ENCODE assay signal across 28 cellular contexts in genomic region chr2:114668415-114668814, GRCh38.
"Had no signal": no experiment of that assay in that cellular context is flagged by ENCODE, and none has a peak within 500 bp of the region (broad histone marks: within the 10 kb centered on the region; RNA-seq: fewer than 3 reads in every experiment).

No MANE protein-coding gene starts in this region.

- H3K9me3 ChIP-seq: ovary, psoas muscle, stomach, tibial artery, transverse colon, upper lobe of right lung, uterus had no signal

- H2AFZ ChIP-seq: neural progenitor cell, parathyroid adenoma had no signal

- H3K4me1 Mint-ChIP-seq: naive thymus-derived CD4-positive, alpha-beta T cell; nephron; stimulated activated memory B cell treated with anti-CD40 and anti-IgM and Interleukin-4, amounts not matched to agents 10 μg/mL and 1 μg/mL and 100 μg/mL, for 72 hours had no signal

- H3K27me3 ChIP-seq: neural progenitor cell, ovary, spleen, stomach, tibial artery, transverse colon, upper lobe of right lung, uterus had no signal

- H3K27ac ChIP-seq: neural progenitor cell, ovary, parathyroid adenoma, psoas muscle, skin epidermis, spleen, stomach, tibial artery, transverse colon, upper lobe of right lung, uterus had no signal

- H3K4me2 ChIP-seq: neural progenitor cell, smooth muscle cell had no signal

- H3K9me3 Mint-ChIP-seq: nephron; neural progenitor cell; stimulated activated naive CD8-positive, alpha-beta T cell treated with anti-CD3 and anti-CD28 coated beads, Interleukin-15, Interleukin-2, amounts not matched to agents 100 ng/mL and 50 ng/mL, for 24 hours; type B pancreatic cell had no signal

- H3K4me3 ChIP-seq: neural progenitor cell, ovary, psoas muscle, skin epidermis, smooth muscle cell, spleen, stomach, tibial artery, transverse colon, upper lobe of right lung, uterus had no signal

- H3K36me3 ChIP-seq: neural progenitor cell, ovary, spleen, stomach, tibial artery, transverse colon, upper lobe of right lung, uterus had no signal

- H3K9ac ChIP-seq: neural progenitor cell, parathyroid adenoma had no signal

- H3K27ac Mint-ChIP-seq: naive thymus-derived CD4-positive, alpha-beta T cell; nephron; neural progenitor cell; progenitor cell of endocrine pancreas; stimulated activated memory B cell treated with anti-CD40 and anti-IgM and Interleukin-4, amounts not matched to agents 10 μg/mL and 1 μg/mL and 100 μg/mL, for 72 hours; stimulated activated naive CD8-positive, alpha-beta T cell treated with anti-CD3 and anti-CD28 coated beads, Interleukin-15, Interleukin-2, amounts not matched to agents 100 ng/mL and 50 ng/mL, for 24 hours; type B pancreatic cell had no signal

- ATAC-seq: naive thymus-derived CD4-positive, alpha-beta T cell; psoas muscle; right cardiac atrium; sciatic nerve; stimulated activated memory B cell treated with anti-CD40 and anti-IgM and Interleukin-4, amounts not matched to agents 10 μg/mL and 1 μg/mL and 100 μg/mL, for 72 hours; upper lobe of right lung had no signal

- H3K4me1 ChIP-seq: neural progenitor cell, parathyroid adenoma, psoas muscle, spleen, stomach, tibial artery, transverse colon, upper lobe of right lung, uterus had no signal

- H3K4me3 Mint-ChIP-seq: naive thymus-derived CD4-positive, alpha-beta T cell; nephron; neural progenitor cell; stimulated activated memory B cell treated with anti-CD40 and anti-IgM and Interleukin-4, amounts not matched to agents 10 μg/mL and 1 μg/mL and 100 μg/mL, for 72 hours; stimulated activated naive CD8-positive, alpha-beta T cell treated with anti-CD3 and anti-CD28 coated beads, Interleukin-15, Interleukin-2, amounts not matched to agents 100 ng/mL and 50 ng/mL, for 24 hours; type B pancreatic cell had no signal

- DNase-seq: naive thymus-derived CD4-positive, alpha-beta T cell; occipital lobe; ovary; posterior cingulate gyrus; psoas muscle; right cardiac atrium; spleen; stimulated activated CD4-positive, alpha-beta T cell treated with anti-CD3 and anti-CD28 coated beads, Interleukin-12 subunit alpha, Interleukin-12 subunit beta, amount 100 ng/mL, for 4 hours; stimulated activated CD4-positive, alpha-beta T cell treated with anti-CD3 and anti-CD28 coated beads, Interleukin-1b, Interleukin-23, amount 100 ng/mL, for 48 hours; stimulated activated CD4-positive, alpha-beta T cell treated with anti-CD3 and anti-CD28 coated beads, Interleukin-4, amount 100 ng/mL, for 1 hour; stimulated activated CD4-positive, alpha-beta T cell treated with anti-CD3 and anti-CD28 coated beads, Interleukin-4, amount 100 ng/mL, for 4 hours; stimulated activated CD8-positive, alpha-beta memory T cell treated with anti-CD3 and anti-CD28 coated beads, Interleukin-4, amount 100 ng/mL, for 48 hours; stimulated activated naive CD4-positive, alpha-beta T cell; stomach; tibial artery; transverse colon; upper lobe of right lung; uterus had no signal

- H3K27me3 Mint-ChIP-seq: naive thymus-derived CD4-positive, alpha-beta T cell; stimulated activated memory B cell treated with anti-CD40 and anti-IgM and Interleukin-4, amounts not matched to agents 10 μg/mL and 1 μg/mL and 100 μg/mL, for 72 hours; stimulated activated naive CD8-positive, alpha-beta T cell treated with anti-CD3 and anti-CD28 coated beads, Interleukin-15, Interleukin-2, amounts not matched to agents 100 ng/mL and 50 ng/mL, for 24 hours had no signal

- H3K36me3 Mint-ChIP-seq: naive thymus-derived CD4-positive, alpha-beta T cell; neural progenitor cell; stimulated activated memory B cell treated with anti-CD40 and anti-IgM and Interleukin-4, amounts not matched to agents 10 μg/mL and 1 μg/mL and 100 μg/mL, for 72 hours; type B pancreatic cell had no signal
